Comparison of ENCODE assay signal across 29 cellular contexts in genomic region chr10:67809107-67809506, GRCh38.
"Had no signal": no experiment of that assay in that cellular context is flagged by ENCODE, and none has a peak within 500 bp of the region (broad histone marks: within the 10 kb centered on the region; RNA-seq: fewer than 3 reads in every experiment).

No MANE protein-coding gene starts in this region.

- H3K27ac Mint-ChIP-seq: activated CD4-positive, alpha-beta T cell treated with anti-CD3 and anti-CD28 coated beads, Interleukin-2, amount 10 ng/mL, durations not matched to agents 24 days and 14 days; activated CD8-positive, alpha-beta T cell treated with anti-CD3 and anti-CD28 coated beads for 36 hours; activated naive CD8-positive, alpha-beta T cell treated with anti-CD3 and anti-CD28 coated beads for 36 hours; activated T-cell treated with anti-CD3 and anti-CD28 coated beads, Interleukin-2, amount 50 U/mL, for 72 hours; activated T-helper 17 cell treated with anti-CD3 and anti-CD28 coated beads, Interleukin-2, amount 50 U/mL, for 72 hours had no signal

- H3K27me3 ChIP-seq: ascending aorta, cardiac muscle cell had no signal

- H3K4me3 ChIP-seq: ascending aorta, cardiac muscle cell, PC-9 had no signal

- H3K4me1 Mint-ChIP-seq: central memory CD8-positive, alpha-beta T cell had no signal

- H3K4me2 ChIP-seq: PC-9 had no signal

- DNase-seq: activated CD4-positive, alpha-beta T cell treated with anti-CD3 and anti-CD28 coated beads, Interleukin-2, amount 10 ng/mL, durations not matched to agents 24 days and 14 days; activated CD4-positive, alpha-beta T cell treated with anti-CD3 and anti-CD28 coated beads, Interleukin-2, amount 50 U/mL, for 4 hours; activated CD8-positive, alpha-beta T cell treated with anti-CD3 and anti-CD28 coated beads for 36 hours; activated effector memory CD4-positive, alpha-beta T cell treated with anti-CD3 and anti-CD28 coated beads, Interleukin-2, amount 50 U/mL, for 16 hours; activated naive CD4-positive, alpha-beta T cell; activated naive CD4-positive, alpha-beta T cell treated with anti-CD3 and anti-CD28 coated beads, Interleukin-2, amount 50 U/mL, for 16 hours; activated naive CD8-positive, alpha-beta T cell treated with anti-CD3 and anti-CD28 coated beads for 36 hours; activated T-cell treated with anti-CD3 and anti-CD28 coated beads, Interleukin-2, amount 50 U/mL, for 1 hour; activated T-cell treated with anti-CD3 and anti-CD28 coated beads, Interleukin-2, amount 50 U/mL, for 72 hours; amygdala; MM.1S; MV-4-11; NCI-H1092; NCI-H1436 treated with DMSO at 0.1 percent for 48 hours; NCI-H2029; NCI-H345; NCI-H748 treated with DMSO at 0.1 percent for 48 hours; NK-92 treated with Interleukin-12 subunit alpha and Interleukin-12 subunit beta, amount 100 ng/mL, for 24 hours; PC-9; Right ventricle myocardium superior; SW 1271; T-helper 1 cell; T-helper 2 cell; T-helper 9 cell; WERI-Rb-1 had no signal

- H3K9me3 Mint-ChIP-seq: activated CD8-positive, alpha-beta T cell treated with anti-CD3 and anti-CD28 coated beads for 36 hours; activated T-cell treated with anti-CD3 and anti-CD28 coated beads, Interleukin-2, amount 50 U/mL, for 72 hours; activated T-helper 17 cell treated with anti-CD3 and anti-CD28 coated beads, Interleukin-2, amount 50 U/mL, for 72 hours; central memory CD8-positive, alpha-beta T cell had no signal

- H3K4me1 ChIP-seq: ascending aorta had no signal

- H3K27ac ChIP-seq: ascending aorta, cardiac muscle cell, PC-9, WERI-Rb-1 had no signal

- ATAC-seq: activated CD8-positive, alpha-beta T cell treated with anti-CD3 and anti-CD28 coated beads for 36 hours; activated T-cell treated with anti-CD3 and anti-CD28 coated beads, Interleukin-2, amount 50 U/mL, for 72 hours; activated T-helper 17 cell treated with anti-CD3 and anti-CD28 coated beads, Interleukin-2, amount 50 U/mL, for 72 hours had no signal

- H3K36me3 ChIP-seq: cardiac muscle cell had no signal

- H3K27me3 Mint-ChIP-seq: activated CD4-positive, alpha-beta T cell treated with anti-CD3 and anti-CD28 coated beads, Interleukin-2, amount 10 ng/mL, durations not matched to agents 24 days and 14 days; activated naive CD8-positive, alpha-beta T cell treated with anti-CD3 and anti-CD28 coated beads for 36 hours; activated T-helper 17 cell treated with anti-CD3 and anti-CD28 coated beads, Interleukin-2, amount 50 U/mL, for 72 hours had no signal

- H2AFZ ChIP-seq: PC-9 had no signal

- H3K9me3 ChIP-seq: ascending aorta had no signal

- H3K4me3 Mint-ChIP-seq: activated CD4-positive, alpha-beta T cell treated with anti-CD3 and anti-CD28 coated beads, Interleukin-2, amount 10 ng/mL, durations not matched to agents 24 days and 14 days; activated CD8-positive, alpha-beta T cell treated with anti-CD3 and anti-CD28 coated beads for 36 hours; activated naive CD8-positive, alpha-beta T cell treated with anti-CD3 and anti-CD28 coated beads for 36 hours; activated T-cell treated with anti-CD3 and anti-CD28 coated beads, Interleukin-2, amount 50 U/mL, for 72 hours; activated T-helper 17 cell treated with anti-CD3 and anti-CD28 coated beads, Interleukin-2, amount 50 U/mL, for 72 hours; central memory CD8-positive, alpha-beta T cell had no signal
